10 cellular contexts compared by ENCODE assay signal in genomic region chr18:8754995-8755955, GRCh38. TPM values are rescaled to one million over a fixed set of nuclear protein-coding genes. Genes with fewer than 3 reads are reported as not detected.
A peak's percentile ranks its signal among the peaks of the same experiment; 100 is the strongest.
DNase-seq lines count a peak whose midpoint lies in the region; ATAC-seq and TF ChIP-seq lines count a peak whose summit lies in the region.
"Had no signal": no experiment of that assay in that cellular context is flagged by ENCODE, and none has a peak within 500 bp of the region (broad histone marks: within the 10 kb centered on the region; RNA-seq: fewer than 3 reads in every experiment).

No MANE protein-coding gene starts in this region.

- peaks cover 80% of the 10 kb centered on the region for H3K4me1 Mint-ChIP-seq in HFFc6 (ENCODE audit: low read depth)

- no peaks in the 10 kb centered on the region; the same call in 1 of the 2 replicates for H3K27me3 Mint-ChIP-seq in HFFc6 (ENCODE audit: insufficient read depth)

- H3K27ac Mint-ChIP-seq in HFFc6, result peak overlapping the region; percentile 89

- peaks cover 53% of the 10 kb centered on the region for H3K36me3 Mint-ChIP-seq in HFFc6 (ENCODE audit: low read depth)

- no peak for TF ChIP-seq CTCF in AG10803 (conservative IDR thresholded peaks at IDR 0.05; ENCODE audit: low read length)
- TF ChIP-seq CTCF in HFFc6 (IDR thresholded peaks at IDR 0.05), result no peak

- peak overlapping the region; percentile 55 for H3K4me3 Mint-ChIP-seq in HFFc6

- no peaks in the 10 kb centered on the region for H3K9me3 Mint-ChIP-seq in HFFc6

- no peak for ATAC-seq in GM18873 (IDR thresholded peaks at IDR 0.05; ENCODE audit: low FRiP score, unreplicated experiment)
- no peak for ATAC-seq in GM18520 (IDR thresholded peaks at IDR 0.05; ENCODE audit: unreplicated experiment)
- ATAC-seq: left ventricle myocardium superior had no signal

- H3K4me3 ChIP-seq in AG10803 (ENCODE audit: low read length), result no peak overlapping the region
- H3K4me3 ChIP-seq: vagina had no signal

- peak; percentile 80 for DNase-seq in AG10803 (ENCODE audit: low read depth)
- peak; percentile 76 for DNase-seq in HFFc6
- peak; percentile 36 for DNase-seq in activated CD4-positive, alpha-beta T cell treated with anti-CD3 and anti-CD28 coated beads for 48 hours
- DNase-seq in glomerular visceral epithelial cell (ENCODE audit: extremely low spot score), result peak; percentile 88
- no peak for DNase-seq in hippocampal formation (lab: John Stamatoyannopoulos, UW)
- no peak for DNase-seq in HUDEP-2 (lab: John Stamatoyannopoulos, UW; ENCODE audit: unreplicated experiment in 76 of 76)
- DNase-seq: left ventricle myocardium superior had no signal

RNA-seq across cellular contexts. Expression of gene MTCL1, which starts 49.9 kb away (rescaled TPM):
- total RNA-seq in HFFc6 (2021; fragmentation: NEBNext Ultra II Directional; extraction: Animal tissue kit (Norgen Biotek cat#: 25700)), result 10 to 100 TPM; 47.2 to 59.7 (median 55.3) TPM

Comparison
In these comparisons a context has a peak if more than half of its experiments do, and no peak if none do; other contexts are left out.
1. DNase-seq: peak in AG10803 (single experiment), HFFc6 (single experiment), activated CD4-positive, alpha-beta T cell treated with anti-CD3 and anti-CD28 coated beads for 48 hours (single experiment) and glomerular visceral epithelial cell (single experiment); none in hippocampal formation (0 of 2) and HUDEP-2 (0 of 76).